In genomic region chr13:99033814-99034213, GRCh38 we compare ENCODE assay signal across 8 cellular contexts. TPM values are rescaled to one million over a fixed set of nuclear protein-coding genes. Genes with fewer than 3 reads are reported as not detected.
A peak's percentile ranks its signal among the peaks of the same experiment; 100 is the strongest.
DNase-seq lines count a peak whose midpoint lies in the region; ATAC-seq, FAIRE-seq and TF ChIP-seq lines count a peak whose summit lies in the region.

No MANE protein-coding gene starts in this region.

- H3K36me3 ChIP-seq in Caco-2 (ENCODE audit: control insufficient read depth, insufficient read depth, low read length) = no peaks in the 10 kb centered on the region

- TF ChIP-seq CTCF in Caco-2 (IDR thresholded peaks at IDR 0.05; ENCODE audit: insufficient read depth in 1 of 2, low read depth in 1 of 2, low read length in 1 of 2, severe bottlenecking in 1 of 2, unreplicated experiment in 1 of 2) = peak; percentile 54 to 56

- POLR2A ChIA-PET in Caco-2 (lab: Charles Lee) = no interaction called here

- no TSS peak for BruUV-seq in Caco-2 (replicated peaks; lab: Mats Ljungman, UMichigan)

- FAIRE-seq in TTC549 (lab: Jason Lieb, UNC) = peak; percentile 68

- no peaks in the 10 kb centered on the region for H3K27me3 ChIP-seq in Caco-2 (replicated peaks; ENCODE audit: control insufficient read depth, insufficient read depth, low read length)

- ATAC-seq in sciatic nerve (peak; percentile 89), HG03097 (IDR thresholded peaks at IDR 0.05; ENCODE audit: low FRiP score, unreplicated experiment) (no peak), GM18861 (IDR thresholded peaks at IDR 0.05; ENCODE audit: unreplicated experiment) (no peak)

- intact Hi-C loops in Caco-2 (cut with micrococcal nuclease; ENCODE audit: unreplicated experiment) (loop anchor here (1.0 to 5.0 kb wide), 6 partner anchors 57 to 233 kb away; no protein-coding TSS in a partner anchor), sciatic nerve (cut with DNase I) (no loop called here)
- intact Hi-C loops in activated T-helper 2 cell treated with anti-CD3 and anti-CD28 coated beads, Interferon-gamma antibody, Interleukin-2, Interleukin-4, amounts not matched to agents 10 μg/mL and 5 μg/mL and 100 μg/mL, durations not matched to agents 14 hours and 24 hours and 36 hours (cut with micrococcal nuclease) = loop anchor here (1.0 kb wide), 1 partner anchor 165 kb away; no protein-coding TSS in a partner anchor

- H3K9me3 ChIP-seq in Caco-2 = peaks cover 6% of the 10 kb centered on the region; the same call in 1 of the 2 replicates

- no peak overlapping the region for H3K4me3 ChIP-seq in Caco-2 (ENCODE audit: low read depth, low read length)

- DNase-seq in Caco-2 (peak in 1 of 2 experiments; percentile 30), Kasumi-1 (lab: John Stamatoyannopoulos, UW) (peak; percentile 69 to 83), globus pallidus (ENCODE audit: low spot score) (peak; percentile 65), sciatic nerve (ENCODE audit: low spot score) (no peak)
- DNase-seq in activated T-helper 2 cell treated with anti-CD3 and anti-CD28 coated beads, Interferon-gamma antibody, Interleukin-2, Interleukin-4, amounts not matched to agents 10 μg/mL and 5 μg/mL and 100 μg/mL, durations not matched to agents 14 hours and 24 hours and 36 hours (ENCODE audit: low spot score) = no peak

- CTCF ChIA-PET in Caco-2 (lab: Charles Lee) = interaction anchor here (0.7 to 2.0 kb wide), 9 partner anchors 9 to 194 kb away, joined by 3 to 11 read pairs (median 3); partner anchors contain the start of gene DOCK9

- no peaks in the 10 kb centered on the region for H3K36me3 Mint-ChIP-seq in Caco-2 (ENCODE audit: insufficient read depth, unreplicated experiment)
- peaks cover 32% of the 10 kb centered on the region for H3K36me3 Mint-ChIP-seq in activated T-helper 2 cell treated with anti-CD3 and anti-CD28 coated beads, Interferon-gamma antibody, Interleukin-2, Interleukin-4, amounts not matched to agents 10 μg/mL and 5 μg/mL and 100 μg/mL, durations not matched to agents 14 hours and 24 hours and 36 hours (ENCODE audit: low read depth)

- H3K4me3 Mint-ChIP-seq in Caco-2 (ENCODE audit: unreplicated experiment) = peak overlapping the region; percentile 24
- no peak overlapping the region for H3K4me3 Mint-ChIP-seq in activated T-helper 2 cell treated with anti-CD3 and anti-CD28 coated beads, Interferon-gamma antibody, Interleukin-2, Interleukin-4, amounts not matched to agents 10 μg/mL and 5 μg/mL and 100 μg/mL, durations not matched to agents 14 hours and 24 hours and 36 hours (ENCODE audit: low read depth)

- peak overlapping the region; percentile 79 for H3K27ac Mint-ChIP-seq in Caco-2 (ENCODE audit: unreplicated experiment)
- no peak overlapping the region for H3K27ac Mint-ChIP-seq in activated T-helper 2 cell treated with anti-CD3 and anti-CD28 coated beads, Interferon-gamma antibody, Interleukin-2, Interleukin-4, amounts not matched to agents 10 μg/mL and 5 μg/mL and 100 μg/mL, durations not matched to agents 14 hours and 24 hours and 36 hours

- H3K4me1 ChIP-seq in Caco-2 = peaks cover 37% of the 10 kb centered on the region

- no peaks in the 10 kb centered on the region for H3K9me3 Mint-ChIP-seq in Caco-2 (ENCODE audit: unreplicated experiment)
- peaks cover 9% of the 10 kb centered on the region for H3K9me3 Mint-ChIP-seq in activated T-helper 2 cell treated with anti-CD3 and anti-CD28 coated beads, Interferon-gamma antibody, Interleukin-2, Interleukin-4, amounts not matched to agents 10 μg/mL and 5 μg/mL and 100 μg/mL, durations not matched to agents 14 hours and 24 hours and 36 hours

- H3K4me1 Mint-ChIP-seq in Caco-2 (ENCODE audit: low read depth, unreplicated experiment) = peaks cover 29% of the 10 kb centered on the region
- H3K4me1 Mint-ChIP-seq in activated T-helper 2 cell treated with anti-CD3 and anti-CD28 coated beads, Interferon-gamma antibody, Interleukin-2, Interleukin-4, amounts not matched to agents 10 μg/mL and 5 μg/mL and 100 μg/mL, durations not matched to agents 14 hours and 24 hours and 36 hours (ENCODE audit: low read depth) = peaks cover 33% of the 10 kb centered on the region

- no peaks in the 10 kb centered on the region for H3K27me3 Mint-ChIP-seq in Caco-2 (ENCODE audit: insufficient read depth, unreplicated experiment)
- H3K27me3 Mint-ChIP-seq in activated T-helper 2 cell treated with anti-CD3 and anti-CD28 coated beads, Interferon-gamma antibody, Interleukin-2, Interleukin-4, amounts not matched to agents 10 μg/mL and 5 μg/mL and 100 μg/mL, durations not matched to agents 14 hours and 24 hours and 36 hours (ENCODE audit: low read depth) = no peaks in the 10 kb centered on the region

RNA-seq across cellular contexts. Expression of gene DOCK9, which starts 56.0 kb away (rescaled TPM):
- total RNA-seq in Caco-2 (2022) (219 and 260 TPM in 2 replicates), sciatic nerve (204 TPM)
- 36.0 and 40.7 TPM in 2 replicates for total RNA-seq in activated T-helper 2 cell treated with anti-CD3 and anti-CD28 coated beads, Interferon-gamma antibody, Interleukin-2, Interleukin-4, amounts not matched to agents 10 μg/mL and 5 μg/mL and 100 μg/mL, durations not matched to agents 14 hours and 24 hours and 36 hours

Comparison
In these comparisons a context has a peak if more than half of its experiments do, and no peak if none do; other contexts are left out.
1. DNase-seq: peak in Kasumi-1 (2 of 2) and globus pallidus (single experiment); none in sciatic nerve (single experiment) and activated T-helper 2 cell treated with anti-CD3 and anti-CD28 coated beads, Interferon-gamma antibody, Interleukin-2, Interleukin-4, amounts not matched to agents 10 μg/mL and 5 μg/mL and 100 μg/mL, durations not matched to agents 14 hours and 24 hours and 36 hours (single experiment).